3 cellular contexts compared by ENCODE assay signal in the genomic region with DNA sequence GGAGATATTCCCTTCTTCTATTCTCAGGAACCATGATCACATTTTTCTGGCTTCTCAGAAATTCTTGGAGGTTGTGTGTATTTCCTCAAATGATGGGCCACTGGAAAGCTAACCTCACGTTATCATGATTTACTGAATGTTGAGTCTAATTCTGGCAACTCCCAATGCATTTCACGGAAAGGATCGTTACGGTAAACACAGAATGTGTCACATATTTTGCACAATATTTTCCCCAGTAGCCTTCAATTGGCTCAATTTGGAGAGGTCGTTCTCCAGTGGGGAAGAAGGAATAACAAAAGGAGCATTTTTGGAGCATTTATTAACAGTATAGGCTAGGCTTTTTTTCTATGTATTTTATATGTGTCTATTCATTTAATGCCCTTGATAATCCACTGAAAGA.
TF ChIP-seq lines count a peak whose summit lies in the region.

No MANE protein-coding gene starts in this region.

TF ChIP-seq in liver, 16 proteins besides CTCF, POLR2A, EP300 and RAD21 (continued from another document):
- TF ChIP-seq, protein P1, sequence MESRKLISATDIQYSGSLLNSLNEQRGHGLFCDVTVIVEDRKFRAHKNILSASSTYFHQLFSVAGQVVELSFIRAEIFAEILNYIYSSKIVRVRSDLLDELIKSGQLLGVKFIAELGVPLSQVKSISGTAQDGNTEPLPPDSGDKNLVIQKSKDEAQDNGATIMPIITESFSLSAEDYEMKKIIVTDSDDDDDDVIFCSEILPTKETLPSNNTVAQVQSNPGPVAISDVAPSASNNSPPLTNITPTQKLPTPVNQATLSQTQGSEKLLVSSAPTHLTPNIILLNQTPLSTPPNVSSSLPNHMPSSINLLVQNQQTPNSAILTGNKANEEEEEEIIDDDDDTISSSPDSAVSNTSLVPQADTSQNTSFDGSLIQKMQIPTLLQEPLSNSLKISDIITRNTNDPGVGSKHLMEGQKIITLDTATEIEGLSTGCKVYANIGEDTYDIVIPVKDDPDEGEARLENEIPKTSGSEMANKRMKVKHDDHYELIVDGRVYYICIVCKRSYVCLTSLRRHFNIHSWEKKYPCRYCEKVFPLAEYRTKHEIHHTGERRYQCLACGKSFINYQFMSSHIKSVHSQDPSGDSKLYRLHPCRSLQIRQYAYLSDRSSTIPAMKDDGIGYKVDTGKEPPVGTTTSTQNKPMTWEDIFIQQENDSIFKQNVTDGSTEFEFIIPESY (IDR thresholded peaks at IDR 0.05): peak; percentile 74
- TF ChIP-seq FOXA1 (IDR thresholded peaks at IDR 0.05) (peak; percentile 91), JUND (IDR thresholded peaks at IDR 0.05) (peak; percentile 75 to 88), RXRA (IDR thresholded peaks at IDR 0.05) (peak; percentile 37 to 89), HNF4G (IDR thresholded peaks at IDR 0.05) (no peak), EGR1 (IDR thresholded peaks at IDR 0.05; ENCODE audit: low read depth in 2 of 2) (peak; percentile 22 to 86), GABPA (IDR thresholded peaks at IDR 0.05 in 1 of 2, conservative IDR thresholded peaks at IDR 0.05 in 1 of 2) (no peak), SP1 (IDR thresholded peaks at IDR 0.05) (peak; percentile 38), HNF4A (conservative IDR thresholded peaks at IDR 0.05) (peak in 1 of 2 donors; percentile 75), FOXA2 (IDR thresholded peaks at IDR 0.05) (peak; percentile 89)
- TF ChIP-seq, protein P2, sequence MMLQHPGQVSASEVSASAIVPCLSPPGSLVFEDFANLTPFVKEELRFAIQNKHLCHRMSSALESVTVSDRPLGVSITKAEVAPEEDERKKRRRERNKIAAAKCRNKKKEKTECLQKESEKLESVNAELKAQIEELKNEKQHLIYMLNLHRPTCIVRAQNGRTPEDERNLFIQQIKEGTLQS (IDR thresholded peaks at IDR 0.05): peak; percentile 48
- TF ChIP-seq, protein P3, sequence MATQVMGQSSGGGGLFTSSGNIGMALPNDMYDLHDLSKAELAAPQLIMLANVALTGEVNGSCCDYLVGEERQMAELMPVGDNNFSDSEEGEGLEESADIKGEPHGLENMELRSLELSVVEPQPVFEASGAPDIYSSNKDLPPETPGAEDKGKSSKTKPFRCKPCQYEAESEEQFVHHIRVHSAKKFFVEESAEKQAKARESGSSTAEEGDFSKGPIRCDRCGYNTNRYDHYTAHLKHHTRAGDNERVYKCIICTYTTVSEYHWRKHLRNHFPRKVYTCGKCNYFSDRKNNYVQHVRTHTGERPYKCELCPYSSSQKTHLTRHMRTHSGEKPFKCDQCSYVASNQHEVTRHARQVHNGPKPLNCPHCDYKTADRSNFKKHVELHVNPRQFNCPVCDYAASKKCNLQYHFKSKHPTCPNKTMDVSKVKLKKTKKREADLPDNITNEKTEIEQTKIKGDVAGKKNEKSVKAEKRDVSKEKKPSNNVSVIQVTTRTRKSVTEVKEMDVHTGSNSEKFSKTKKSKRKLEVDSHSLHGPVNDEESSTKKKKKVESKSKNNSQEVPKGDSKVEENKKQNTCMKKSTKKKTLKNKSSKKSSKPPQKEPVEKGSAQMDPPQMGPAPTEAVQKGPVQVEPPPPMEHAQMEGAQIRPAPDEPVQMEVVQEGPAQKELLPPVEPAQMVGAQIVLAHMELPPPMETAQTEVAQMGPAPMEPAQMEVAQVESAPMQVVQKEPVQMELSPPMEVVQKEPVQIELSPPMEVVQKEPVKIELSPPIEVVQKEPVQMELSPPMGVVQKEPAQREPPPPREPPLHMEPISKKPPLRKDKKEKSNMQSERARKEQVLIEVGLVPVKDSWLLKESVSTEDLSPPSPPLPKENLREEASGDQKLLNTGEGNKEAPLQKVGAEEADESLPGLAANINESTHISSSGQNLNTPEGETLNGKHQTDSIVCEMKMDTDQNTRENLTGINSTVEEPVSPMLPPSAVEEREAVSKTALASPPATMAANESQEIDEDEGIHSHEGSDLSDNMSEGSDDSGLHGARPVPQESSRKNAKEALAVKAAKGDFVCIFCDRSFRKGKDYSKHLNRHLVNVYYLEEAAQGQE (IDR thresholded peaks at IDR 0.05): peak; percentile 64
- TF ChIP-seq, protein P4, sequence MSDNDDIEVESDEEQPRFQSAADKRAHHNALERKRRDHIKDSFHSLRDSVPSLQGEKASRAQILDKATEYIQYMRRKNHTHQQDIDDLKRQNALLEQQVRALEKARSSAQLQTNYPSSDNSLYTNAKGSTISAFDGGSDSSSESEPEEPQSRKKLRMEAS (IDR thresholded peaks at IDR 0.05): peak; percentile 88

TF ChIP-seq in HepG2, 621 proteins besides CTCF, POLR2A, EP300 and RAD21 (continued from another document):
- TF ChIP-seq, protein P5, sequence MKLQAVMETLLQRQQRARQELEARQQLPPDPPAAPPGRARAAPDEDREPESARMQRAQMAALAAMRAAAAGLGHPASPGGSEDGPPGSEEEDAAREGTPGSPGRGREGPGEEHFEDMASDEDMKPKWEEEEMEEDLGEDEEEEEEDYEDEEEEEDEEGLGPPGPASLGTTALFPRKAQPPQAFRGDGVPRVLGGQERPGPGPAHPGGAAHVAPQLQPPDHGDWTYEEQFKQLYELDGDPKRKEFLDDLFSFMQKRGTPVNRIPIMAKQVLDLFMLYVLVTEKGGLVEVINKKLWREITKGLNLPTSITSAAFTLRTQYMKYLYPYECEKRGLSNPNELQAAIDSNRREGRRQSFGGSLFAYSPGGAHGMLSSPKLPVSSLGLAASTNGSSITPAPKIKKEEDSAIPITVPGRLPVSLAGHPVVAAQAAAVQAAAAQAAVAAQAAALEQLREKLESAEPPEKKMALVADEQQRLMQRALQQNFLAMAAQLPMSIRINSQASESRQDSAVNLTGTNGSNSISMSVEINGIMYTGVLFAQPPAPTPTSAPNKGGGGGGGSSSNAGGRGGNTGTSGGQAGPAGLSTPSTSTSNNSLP (IDR thresholded peaks at IDR 0.05; ENCODE audit: low read depth, low read length): no peak
- TF ChIP-seq GLI4 (CRISPR knock-in tag; IDR thresholded peaks at IDR 0.05; ENCODE audit: borderline replicate concordance): no peak
- no peak for TF ChIP-seq ZNF780A (CRISPR knock-in tag; IDR thresholded peaks at IDR 0.05)
- TF ChIP-seq TAF15 (IDR thresholded peaks at IDR 0.05; ENCODE audit: low read depth, low read length, poor library complexity, severe bottlenecking): no peak
- TF ChIP-seq ATF7 (IDR thresholded peaks at IDR 0.05): no peak
- TF ChIP-seq ATF7 (CRISPR knock-in tag; IDR thresholded peaks at IDR 0.05): no peak

TF ChIP-seq in WTC11, 78 proteins besides CTCF, POLR2A, EP300 and RAD21 (continued from another document):
- TF ChIP-seq, protein P6, sequence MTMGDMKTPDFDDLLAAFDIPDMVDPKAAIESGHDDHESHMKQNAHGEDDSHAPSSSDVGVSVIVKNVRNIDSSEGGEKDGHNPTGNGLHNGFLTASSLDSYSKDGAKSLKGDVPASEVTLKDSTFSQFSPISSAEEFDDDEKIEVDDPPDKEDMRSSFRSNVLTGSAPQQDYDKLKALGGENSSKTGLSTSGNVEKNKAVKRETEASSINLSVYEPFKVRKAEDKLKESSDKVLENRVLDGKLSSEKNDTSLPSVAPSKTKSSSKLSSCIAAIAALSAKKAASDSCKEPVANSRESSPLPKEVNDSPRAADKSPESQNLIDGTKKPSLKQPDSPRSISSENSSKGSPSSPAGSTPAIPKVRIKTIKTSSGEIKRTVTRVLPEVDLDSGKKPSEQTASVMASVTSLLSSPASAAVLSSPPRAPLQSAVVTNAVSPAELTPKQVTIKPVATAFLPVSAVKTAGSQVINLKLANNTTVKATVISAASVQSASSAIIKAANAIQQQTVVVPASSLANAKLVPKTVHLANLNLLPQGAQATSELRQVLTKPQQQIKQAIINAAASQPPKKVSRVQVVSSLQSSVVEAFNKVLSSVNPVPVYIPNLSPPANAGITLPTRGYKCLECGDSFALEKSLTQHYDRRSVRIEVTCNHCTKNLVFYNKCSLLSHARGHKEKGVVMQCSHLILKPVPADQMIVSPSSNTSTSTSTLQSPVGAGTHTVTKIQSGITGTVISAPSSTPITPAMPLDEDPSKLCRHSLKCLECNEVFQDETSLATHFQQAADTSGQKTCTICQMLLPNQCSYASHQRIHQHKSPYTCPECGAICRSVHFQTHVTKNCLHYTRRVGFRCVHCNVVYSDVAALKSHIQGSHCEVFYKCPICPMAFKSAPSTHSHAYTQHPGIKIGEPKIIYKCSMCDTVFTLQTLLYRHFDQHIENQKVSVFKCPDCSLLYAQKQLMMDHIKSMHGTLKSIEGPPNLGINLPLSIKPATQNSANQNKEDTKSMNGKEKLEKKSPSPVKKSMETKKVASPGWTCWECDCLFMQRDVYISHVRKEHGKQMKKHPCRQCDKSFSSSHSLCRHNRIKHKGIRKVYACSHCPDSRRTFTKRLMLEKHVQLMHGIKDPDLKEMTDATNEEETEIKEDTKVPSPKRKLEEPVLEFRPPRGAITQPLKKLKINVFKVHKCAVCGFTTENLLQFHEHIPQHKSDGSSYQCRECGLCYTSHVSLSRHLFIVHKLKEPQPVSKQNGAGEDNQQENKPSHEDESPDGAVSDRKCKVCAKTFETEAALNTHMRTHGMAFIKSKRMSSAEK (CRISPR knock-in tag; IDR thresholded peaks at IDR 0.05; ENCODE audit: borderline replicate concordance): no peak
- TF ChIP-seq CREB1 (CRISPR knock-in tag; IDR thresholded peaks at IDR 0.05) (no peak), SMAD4 (CRISPR knock-in tag; IDR thresholded peaks at IDR 0.05) (no peak)
- TF ChIP-seq, protein P7, sequence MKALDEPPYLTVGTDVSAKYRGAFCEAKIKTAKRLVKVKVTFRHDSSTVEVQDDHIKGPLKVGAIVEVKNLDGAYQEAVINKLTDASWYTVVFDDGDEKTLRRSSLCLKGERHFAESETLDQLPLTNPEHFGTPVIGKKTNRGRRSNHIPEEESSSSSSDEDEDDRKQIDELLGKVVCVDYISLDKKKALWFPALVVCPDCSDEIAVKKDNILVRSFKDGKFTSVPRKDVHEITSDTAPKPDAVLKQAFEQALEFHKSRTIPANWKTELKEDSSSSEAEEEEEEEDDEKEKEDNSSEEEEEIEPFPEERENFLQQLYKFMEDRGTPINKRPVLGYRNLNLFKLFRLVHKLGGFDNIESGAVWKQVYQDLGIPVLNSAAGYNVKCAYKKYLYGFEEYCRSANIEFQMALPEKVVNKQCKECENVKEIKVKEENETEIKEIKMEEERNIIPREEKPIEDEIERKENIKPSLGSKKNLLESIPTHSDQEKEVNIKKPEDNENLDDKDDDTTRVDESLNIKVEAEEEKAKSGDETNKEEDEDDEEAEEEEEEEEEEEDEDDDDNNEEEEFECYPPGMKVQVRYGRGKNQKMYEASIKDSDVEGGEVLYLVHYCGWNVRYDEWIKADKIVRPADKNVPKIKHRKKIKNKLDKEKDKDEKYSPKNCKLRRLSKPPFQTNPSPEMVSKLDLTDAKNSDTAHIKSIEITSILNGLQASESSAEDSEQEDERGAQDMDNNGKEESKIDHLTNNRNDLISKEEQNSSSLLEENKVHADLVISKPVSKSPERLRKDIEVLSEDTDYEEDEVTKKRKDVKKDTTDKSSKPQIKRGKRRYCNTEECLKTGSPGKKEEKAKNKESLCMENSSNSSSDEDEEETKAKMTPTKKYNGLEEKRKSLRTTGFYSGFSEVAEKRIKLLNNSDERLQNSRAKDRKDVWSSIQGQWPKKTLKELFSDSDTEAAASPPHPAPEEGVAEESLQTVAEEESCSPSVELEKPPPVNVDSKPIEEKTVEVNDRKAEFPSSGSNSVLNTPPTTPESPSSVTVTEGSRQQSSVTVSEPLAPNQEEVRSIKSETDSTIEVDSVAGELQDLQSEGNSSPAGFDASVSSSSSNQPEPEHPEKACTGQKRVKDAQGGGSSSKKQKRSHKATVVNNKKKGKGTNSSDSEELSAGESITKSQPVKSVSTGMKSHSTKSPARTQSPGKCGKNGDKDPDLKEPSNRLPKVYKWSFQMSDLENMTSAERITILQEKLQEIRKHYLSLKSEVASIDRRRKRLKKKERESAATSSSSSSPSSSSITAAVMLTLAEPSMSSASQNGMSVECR (CRISPR knock-in tag; IDR thresholded peaks at IDR 0.05; ENCODE audit: borderline replicate concordance): no peak
